Comparison of ENCODE assay signal across 13 cellular contexts in the genomic region with DNA sequence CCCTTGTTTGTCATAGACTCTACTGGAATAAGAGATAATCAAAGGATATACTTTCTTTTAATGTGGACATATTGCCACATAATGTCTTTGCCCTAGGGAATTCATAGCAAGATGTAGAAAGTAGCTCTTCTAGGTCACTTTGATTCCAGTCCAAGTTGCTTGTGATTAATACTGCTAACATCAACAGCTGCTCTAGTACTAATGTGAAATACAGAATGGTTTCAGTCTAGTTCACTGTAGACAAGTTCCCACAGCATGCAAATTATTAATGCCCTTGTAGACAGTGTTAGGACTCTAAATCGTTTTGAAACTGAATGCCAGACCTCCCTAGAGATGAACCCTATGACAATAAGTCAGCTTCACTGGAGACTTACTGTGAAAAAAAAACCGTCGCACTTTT.
DNase-seq lines count a peak whose midpoint lies in the region; ATAC-seq and TF ChIP-seq lines count a peak whose summit lies in the region.
"Had no signal": no experiment of that assay in that cellular context is flagged by ENCODE, and none has a peak within 500 bp of the region (broad histone marks: within the 10 kb centered on the region; RNA-seq: fewer than 3 reads in every experiment).

No MANE protein-coding gene starts in this region.

- no peaks in the 10 kb centered on the region for H3K79me2 ChIP-seq in osteoblast (ENCODE audit: insufficient read depth, low read length)

- H4K20me1 ChIP-seq in osteoblast (ENCODE audit: insufficient read depth, low read length), result no peaks in the 10 kb centered on the region

- H3K4me3 ChIP-seq in sigmoid colon, result no peak overlapping the region
- no peak overlapping the region for H3K4me3 ChIP-seq in heart left ventricle
- H3K4me3 ChIP-seq in osteoblast (ENCODE audit: insufficient read depth, low read length), result no peak overlapping the region

- no peak for TF ChIP-seq CTCF in sigmoid colon (IDR thresholded peaks at IDR 0.05)
- no peak for TF ChIP-seq CTCF in heart left ventricle (IDR thresholded peaks at IDR 0.05)
- no peak for TF ChIP-seq CTCF in osteoblast (IDR thresholded peaks at IDR 0.05; ENCODE audit: extremely low read depth, low read depth, low read length)

- TF ChIP-seq EP300 in sigmoid colon (IDR thresholded peaks at IDR 0.05), result no peak

- no peak overlapping the region for H2AFZ ChIP-seq in osteoblast (ENCODE audit: low read length)

- intact Hi-C loops in sigmoid colon (cut with DNase I) (no loop called here), heart left ventricle (cut with DNase I) (no loop called here)

- peak; percentile 85 for ATAC-seq in GM19397 (IDR thresholded peaks at IDR 0.05; ENCODE audit: unreplicated experiment)
- peak; percentile 85 for ATAC-seq in HG02852 (IDR thresholded peaks at IDR 0.05; ENCODE audit: unreplicated experiment)
- ATAC-seq in HG03558 (IDR thresholded peaks at IDR 0.05; ENCODE audit: extremely low read depth, unreplicated experiment), result peak; percentile 84
- no peak for ATAC-seq in heart left ventricle
- ATAC-seq: stimulated activated effector memory CD8-positive, alpha-beta T cell treated with anti-CD3 and anti-CD28 coated beads, Interleukin-12 subunit alpha, Interleukin-12 subunit beta, amount 100 ng/mL, for 72 hours had no signal

- no peaks in the 10 kb centered on the region for H3K27me3 ChIP-seq in sigmoid colon
- H3K27me3 ChIP-seq in heart left ventricle, result no peaks in the 10 kb centered on the region
- H3K27me3 ChIP-seq in osteoblast (ENCODE audit: insufficient read depth, low read length), result no peaks in the 10 kb centered on the region

- TF ChIP-seq POLR2A in sigmoid colon (IDR thresholded peaks at IDR 0.05), result no peak
- no peak for TF ChIP-seq POLR2A in heart left ventricle (IDR thresholded peaks at IDR 0.05)

- H3K4me1 ChIP-seq in sigmoid colon (no peaks in the 10 kb centered on the region), heart left ventricle (no peaks in the 10 kb centered on the region), osteoblast (ENCODE audit: insufficient read depth, low read length) (no peaks in the 10 kb centered on the region)

- no peak overlapping the region for H3K4me2 ChIP-seq in osteoblast (ENCODE audit: insufficient read depth, low read length)

- H3K36me3 ChIP-seq in sigmoid colon (no peaks in the 10 kb centered on the region), heart left ventricle (no peaks in the 10 kb centered on the region), osteoblast (ENCODE audit: insufficient read depth, low read length) (no peaks in the 10 kb centered on the region)

- H3K27ac ChIP-seq in sigmoid colon (no peak overlapping the region), heart left ventricle (no peak overlapping the region), osteoblast (ENCODE audit: low read depth, low read length) (no peak overlapping the region)

- H3K9me3 ChIP-seq in sigmoid colon, result no peaks in the 10 kb centered on the region
- H3K9me3 ChIP-seq in heart left ventricle, result peaks cover 0 to 3% (median 0%) of the 10 kb centered on the region in 12 donors
- no peaks in the 10 kb centered on the region for H3K9me3 ChIP-seq in osteoblast (ENCODE audit: low read depth, low read length)

- WGBS in sigmoid colon, 2 donors, result 44 to 72% methylated on average over 3 of the region's 3 CpGs
- 43 to 79% (median 73%) methylated on average over 3 of the region's 3 CpGs for WGBS in heart left ventricle, 4 donors

- DNase-seq in DMS 273 treated with DMSO at 0.1 percent for 48 hours (lab: John Stamatoyannopoulos, UW), result peak; percentile 80
- DNase-seq in SHP77 treated with DMSO at 0.1 percent for 48 hours (lab: John Stamatoyannopoulos, UW), result no peak
- DNase-seq in sigmoid colon, result no peak
- no peak for DNase-seq in heart left ventricle
- DNase-seq in osteoblast (ENCODE audit: insufficient read length, low spot score, missing footprints), result no peak
- DNase-seq: activated CD4-positive, alpha-beta T cell treated with anti-CD3 and anti-CD28 coated beads for 4 hours; EL; NCI-H2081; stimulated activated CD4-positive, alpha-beta T cell treated with anti-CD3 and anti-CD28 coated beads, Interleukin-15, amount 100 ng/mL, for 24 hours had no signal

Comparison
In these comparisons a context has a peak if more than half of its experiments do, and no peak if none do; other contexts are left out.
1. ATAC-seq: peak in GM19397 (single experiment), HG02852 (single experiment) and HG03558 (single experiment); none in heart left ventricle (0 of 4).